ENCODE assay signal across 8 cellular contexts in genomic region chr3:65597225-65597951, GRCh38.
DNase-seq lines count a peak whose midpoint lies in the region; ATAC-seq and TF ChIP-seq lines count a peak whose summit lies in the region.

No MANE protein-coding gene starts in this region.

- H3K27me3 ChIP-seq in IMR-90 (ENCODE audit: control insufficient read depth, insufficient read depth, low read length), result no peaks in the 10 kb centered on the region

- peak overlapping the region; percentile 9; the same call in 1 of the 2 replicates for H4K5ac ChIP-seq in IMR-90 (ENCODE audit: low read depth, low read length)

- H4K91ac ChIP-seq in IMR-90 (ENCODE audit: insufficient read depth, low read depth, low read length), result no peak overlapping the region

- peaks cover 18 to 30% of the 10 kb centered on the region in 2 experiments for H3K79me1 ChIP-seq in IMR-90 (ENCODE audit: low read depth in 1 of 2, low read length in 2 of 2)

- H3K9ac ChIP-seq in IMR-90 (ENCODE audit: low read depth, low read length), result no peak overlapping the region; the same call in 1 of the 2 replicates

- DNase-seq in IMR-90, result peak; percentile 54
- DNase-seq in cerebellar cortex (ENCODE audit: low spot score), result peak; percentile 84
- DNase-seq in kidney glomerular epithelial cell (lab: John Stamatoyannopoulos, UW), result peak; percentile 29
- DNase-seq in NCI-H2107 treated with DMSO at 0.1 percent for 48 hours (lab: John Stamatoyannopoulos, UW; ENCODE audit: unreplicated experiment), result no peak
- DNase-seq in NOMO-1 treated with dmso at 0.1 percent for 144 hours (lab: John Stamatoyannopoulos, UW; ENCODE audit: unreplicated experiment), result no peak
- no peak for DNase-seq in natural killer cell

- peak overlapping the region; percentile 26; the same call in 1 of the 2 replicates for H3K23ac ChIP-seq in IMR-90 (ENCODE audit: low read depth, low read length)

- no TSS peak for BruUV-seq in IMR-90 (replicated peaks; lab: Mats Ljungman, UMichigan)

- H3K36me3 ChIP-seq in IMR-90 (ENCODE audit: control insufficient read depth, insufficient read depth, low read length), result no peaks in the 10 kb centered on the region

- peak overlapping the region; percentile 46; the same call in 1 of the 2 replicates for H3K4ac ChIP-seq in IMR-90 (ENCODE audit: low read depth, low read length)

- POLR2A ChIA-PET in IMR-90 (lab: Charles Lee; ENCODE audit: unreplicated experiment), result no interaction called here

- no peak overlapping the region for H2BK5ac ChIP-seq in IMR-90 (ENCODE audit: low read depth, low read length, poor library complexity, severe bottlenecking)

- H3K9me1 ChIP-seq in IMR-90 (ENCODE audit: insufficient read depth, low read length), result no peaks in the 10 kb centered on the region

- H3K4me2 ChIP-seq in IMR-90 (ENCODE audit: low read depth, low read length), result peak overlapping the region; percentile 84

- H3K4me3 ChIP-seq in IMR-90 (ENCODE audit: insufficient read depth, low read depth, low read length), result peak overlapping the region; percentile 28

- peak overlapping the region; percentile 86 for H2AFZ ChIP-seq in IMR-90 (replicated peaks; ENCODE audit: low read length, poor library complexity)

- no peak overlapping the region for H2BK20ac ChIP-seq in IMR-90 (ENCODE audit: low read depth, low read length)

- H3K4me1 Mint-ChIP-seq in natural killer cell, result no peaks in the 10 kb centered on the region

- H3K36me3 Mint-ChIP-seq in natural killer cell, result no peaks in the 10 kb centered on the region

- no peaks in the 10 kb centered on the region for H3K9me3 ChIP-seq in IMR-90 (ENCODE audit: control insufficient read depth, insufficient read depth, low read length)

- H2BK120ac ChIP-seq in IMR-90 (ENCODE audit: low read depth, low read length), result peak overlapping the region; percentile 5; the same call in 1 of the 2 replicates

- peak overlapping the region; percentile 31 for H2AK9ac ChIP-seq in IMR-90 (replicated peaks; ENCODE audit: low read depth, low read length, poor library complexity)

- ATAC-seq in IMR-90 (ENCODE audit: low read depth), result peak; percentile 82
- no peak for ATAC-seq in HG03175 (IDR thresholded peaks at IDR 0.05; ENCODE audit: unreplicated experiment)
- ATAC-seq in natural killer cell, result no peak

- no peak for TF ChIP-seq RAD21 in IMR-90 (IDR thresholded peaks at IDR 0.05; ENCODE audit: low read length)

- H3K18ac ChIP-seq in IMR-90 (ENCODE audit: low read depth, low read length), result no peak overlapping the region

- no peak overlapping the region for H2BK15ac ChIP-seq in IMR-90 (ENCODE audit: low read depth, low read length)

- H3K4me1 ChIP-seq in IMR-90 (ENCODE audit: control insufficient read depth, insufficient read depth, low read length), result peaks cover 4% of the 10 kb centered on the region; the same call in 1 of the 2 replicates

- H3K56ac ChIP-seq in IMR-90 (ENCODE audit: extremely low read depth, insufficient read depth, low read length), result no peak overlapping the region

- peaks cover 9% of the 10 kb centered on the region in 2 donors for H3K27me3 Mint-ChIP-seq in natural killer cell (ENCODE audit: low read depth in 2 of 2)

- no peak for TF ChIP-seq POLR2A in IMR-90 (IDR thresholded peaks at IDR 0.05; ENCODE audit: low read depth, low read length)

- no peak overlapping the region for H3K4me3 Mint-ChIP-seq in natural killer cell

- H2AK5ac ChIP-seq in IMR-90 (ENCODE audit: low read depth, low read length), result peak overlapping the region; percentile 13; the same call in 1 of the 2 replicates

- CTCF ChIA-PET in IMR-90 (lab: Yijun Ruan, JAX), result interaction anchor here (0.9 to 1.0 kb wide), 2 partner anchors 11 to 34 kb away, joined by 3 to 5 read pairs; no protein-coding TSS in a partner anchor

- H3K14ac ChIP-seq in IMR-90 (replicated peaks; ENCODE audit: low read depth, low read length), result no peak overlapping the region

- dilution Hi-C loops in IMR-90 (cut with HindIII; ENCODE audit: low sequenced_read_pairs, unreplicated experiment), result no loop called here

- H3K9me3 Mint-ChIP-seq in natural killer cell, result peaks cover 2 to 3% of the 10 kb centered on the region in 2 donors

- peak overlapping the region; percentile 79 to 86; a peak in 3 of 4 replicates for H4K8ac ChIP-seq in IMR-90 (ENCODE audit: low read depth in 2 of 2, low read length in 2 of 2)

- TF ChIP-seq CTCF in IMR-90 (conservative IDR thresholded peaks at IDR 0.05; ENCODE audit: low read depth, low read length), result no peak
- TF ChIP-seq CTCF in natural killer cell (IDR thresholded peaks at IDR 0.05), result no peak

- no peak overlapping the region for H3K27ac Mint-ChIP-seq in natural killer cell

- in situ Hi-C loops in IMR-90 (cut with MboI; ENCODE audit: low sequenced_read_pairs), result no loop called here

- 0% methylated on average over 2 of the region's 34 CpGs; no CpG with 5 or more reads in 1 of the 2 experiments for WGBS in IMR-90 (ENCODE audit: extremely low coverage in 2 of 2, insufficient read length in 1 of 2), 2 experiments

- H4K20me1 ChIP-seq in IMR-90 (ENCODE audit: insufficient read depth, low read length), result no peaks in the 10 kb centered on the region; the same call in 1 of the 2 replicates

- intact Hi-C loops in IMR-90 (cut with micrococcal nuclease) (no loop called here), natural killer cell (cut with micrococcal nuclease) (no loop called here)

- H3K27ac ChIP-seq in IMR-90 (ENCODE audit: insufficient read depth, low read length) (no peak overlapping the region), temporal lobe (ENCODE audit: low read depth, low read length) (peak overlapping the region; percentile 51)

TF ChIP-seq in IMR-90, 13 proteins besides CTCF, POLR2A, EP300 and RAD21:
- no peak for TF ChIP-seq MXI1 (IDR thresholded peaks at IDR 0.05; ENCODE audit: borderline replicate concordance, low read depth, low read length)
- no peak for TF ChIP-seq RFX5 (IDR thresholded peaks at IDR 0.05; ENCODE audit: low read depth, low read length)
- TF ChIP-seq MAZ (IDR thresholded peaks at IDR 0.05; ENCODE audit: borderline replicate concordance, low read depth, low read length), result no peak
- TF ChIP-seq ELK1 (IDR thresholded peaks at IDR 0.05; ENCODE audit: borderline replicate concordance, low read depth, low read length), result no peak
- no peak for TF ChIP-seq USF2 (IDR thresholded peaks at IDR 0.05; ENCODE audit: low read depth, low read length)
- TF ChIP-seq SMC3 (IDR thresholded peaks at IDR 0.05; ENCODE audit: low read depth, low read length), result no peak
- no peak for TF ChIP-seq NFE2L2 (IDR thresholded peaks at IDR 0.05; ENCODE audit: low read depth, low read length)
- TF ChIP-seq BHLHE40 (IDR thresholded peaks at IDR 0.05; ENCODE audit: low read depth, low read length), result no peak
- no peak for TF ChIP-seq FOS (IDR thresholded peaks at IDR 0.05; ENCODE audit: low read depth, low read length)
- no peak for TF ChIP-seq CEBPB (IDR thresholded peaks at IDR 0.05; ENCODE audit: low read depth, low read length)
- TF ChIP-seq RCOR1 (IDR thresholded peaks at IDR 0.05; ENCODE audit: insufficient replicate concordance, low read length), result no peak
- TF ChIP-seq MAFK (IDR thresholded peaks at IDR 0.05; ENCODE audit: low read depth, low read length), result no peak
- no peak for TF ChIP-seq CHD1 (IDR thresholded peaks at IDR 0.05; ENCODE audit: low read depth, low read length)

Comparison
In these comparisons a context has a peak if more than half of its experiments do, and no peak if none do; other contexts are left out.
1. DNase-seq: peak in IMR-90 (single experiment), cerebellar cortex (single experiment) and kidney glomerular epithelial cell (single experiment); none in NCI-H2107 treated with DMSO at 0.1 percent for 48 hours (single experiment), NOMO-1 treated with dmso at 0.1 percent for 144 hours (single experiment) and natural killer cell (single experiment).